16 cellular contexts compared by ENCODE assay signal in genomic region chr9:79664375-79664825, GRCh38.
A peak's percentile ranks its signal among the peaks of the same experiment; 100 is the strongest.
DNase-seq lines count a peak whose midpoint lies in the region; ATAC-seq and TF ChIP-seq lines count a peak whose summit lies in the region.
"Had no signal": no experiment of that assay in that cellular context is flagged by ENCODE, and none has a peak within 500 bp of the region (broad histone marks: within the 10 kb centered on the region; RNA-seq: fewer than 3 reads in every experiment).

No MANE protein-coding gene starts in this region.

- no peaks in the 10 kb centered on the region for H3K27me3 ChIP-seq in ovary

- peaks cover 19% of the 10 kb centered on the region for H3K4me1 ChIP-seq in ovary (ENCODE audit: insufficient read depth)
- H3K4me1 ChIP-seq: Caco-2 had no signal

- WGBS in ovary, 3 donors: 55 to 82% (median 63%) methylated on average over 5 of the region's 5 CpGs

- intact Hi-C loops in Right ventricle myocardium inferior (cut with DNase I) (no loop called here), cardiac septum (cut with DNase I) (loop anchor here (5.0 kb wide), 1 partner anchor 92 kb away; the partner anchor contains the start of gene TLE4), left ventricle myocardium superior (cut with micrococcal nuclease) (no loop called here), ovary (cut with DNase I) (no loop called here)

- ATAC-seq in Right ventricle myocardium inferior: peak; percentile 32
- peak; percentile 68 for ATAC-seq in left ventricle myocardium superior
- ATAC-seq in HG02885 (IDR thresholded peaks at IDR 0.05; ENCODE audit: poor library complexity, unreplicated experiment): no peak
- ATAC-seq: activated T-helper 17 cell treated with anti-CD3 and anti-CD28 coated beads, Interleukin-2, amount 50 U/mL, for 72 hours; lower lobe of right lung had no signal

- no peak for TF ChIP-seq EP300 in ovary (IDR thresholded peaks at IDR 0.05)

- no peaks in the 10 kb centered on the region for H3K36me3 ChIP-seq in ovary
- H3K36me3 ChIP-seq: lower lobe of right lung had no signal

- no peak overlapping the region for H3K4me3 ChIP-seq in ovary
- H3K4me3 ChIP-seq: lower lobe of right lung had no signal

- no peaks in the 10 kb centered on the region for H3K9me3 ChIP-seq in ovary
- H3K9me3 ChIP-seq: Caco-2, lower lobe of right lung had no signal

- DNase-seq in Right ventricle myocardium inferior (ENCODE audit: missing footprints): no peak
- DNase-seq in cardiac septum (ENCODE audit: low spot score): no peak
- peak; percentile 31 for DNase-seq in SK-N-DZ (ENCODE audit: low spot score)
- DNase-seq in left ventricle myocardium superior: no peak
- DNase-seq in NCI-H345 treated with DMSO at 0.1 percent for 48 hours (lab: John Stamatoyannopoulos, UW; ENCODE audit: unreplicated experiment): no peak
- no peak for DNase-seq in D341Med (ENCODE audit: low spot score)
- DNase-seq in ovary: no peak
- DNase-seq: ACHN; activated CD4-positive, alpha-beta T cell treated with anti-CD3 and anti-CD28 coated beads, Interleukin-2, amount 50 U/mL, for 48 hours; Caco-2; lower lobe of right lung; NCI-H526; stimulated activated naive B cell treated with anti-CD40 and anti-IgM and Interleukin-4, amounts not matched to agents 10 μg/mL and 1 μg/mL and 100 μg/mL, for 72 hours; T1000 had no signal

- no peak for TF ChIP-seq POLR2A in ovary (IDR thresholded peaks at IDR 0.05)

- TF ChIP-seq CTCF in ovary (IDR thresholded peaks at IDR 0.05): no peak

- H3K27ac ChIP-seq in ovary: no peak overlapping the region
- H3K27ac ChIP-seq: lower lobe of right lung had no signal
